Comparison of ENCODE assay signal across 8 cellular contexts in the genomic region with DNA sequence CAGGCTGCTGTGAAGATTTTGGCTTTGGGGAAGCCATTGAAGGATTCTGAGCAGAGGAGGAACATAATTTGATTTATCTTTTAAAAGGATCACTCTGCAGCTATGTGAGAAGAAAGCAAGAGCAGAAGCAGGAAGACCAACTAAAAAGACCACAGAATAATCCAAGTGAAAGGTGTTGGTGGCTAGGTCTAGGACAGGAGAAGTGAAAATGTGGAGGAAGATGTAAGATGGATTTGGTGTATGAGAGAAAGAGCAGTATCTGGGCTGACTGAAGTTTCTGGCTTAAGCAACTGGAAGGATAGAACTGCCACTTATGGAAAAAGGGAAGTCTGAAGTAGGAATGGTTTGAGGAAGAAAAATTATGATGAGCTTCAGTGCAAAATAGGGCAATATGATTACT.
DNase-seq lines count a peak whose midpoint lies in the region; ATAC-seq and TF ChIP-seq lines count a peak whose summit lies in the region.

No MANE protein-coding gene starts in this region.

- H3K27me3 ChIP-seq in suprapubic skin (no peaks in the 10 kb centered on the region), breast epithelium (no peaks in the 10 kb centered on the region)

- peak overlapping the region; percentile 59 to 86 for H3K4me3 Mint-ChIP-seq in activated T-cell treated with anti-CD3 and anti-CD28 coated beads, Interleukin-2, amount 50 U/mL, for 72 hours
- peak overlapping the region; percentile 34 for H3K4me3 Mint-ChIP-seq in activated CD8-positive, alpha-beta T cell treated with anti-CD3 and anti-CD28 coated beads, Interleukin-2, amount 10 ng/mL, durations not matched to agents 7 days and 5 days

- peak overlapping the region; percentile 93 for H3K27ac Mint-ChIP-seq in activated T-cell treated with anti-CD3 and anti-CD28 coated beads, Interleukin-2, amount 50 U/mL, for 72 hours
- H3K27ac Mint-ChIP-seq in activated CD8-positive, alpha-beta T cell treated with anti-CD3 and anti-CD28 coated beads, Interleukin-2, amount 10 ng/mL, durations not matched to agents 7 days and 5 days = peak overlapping the region; percentile 77

- H3K27ac ChIP-seq in suprapubic skin (peak overlapping the region; percentile 42), breast epithelium (peak overlapping the region in 1 of 2 donors; percentile 11)

- TF ChIP-seq POLR2A in suprapubic skin (IDR thresholded peaks at IDR 0.05) (no peak), breast epithelium (IDR thresholded peaks at IDR 0.05) (no peak)

- no peaks in the 10 kb centered on the region for H3K9me3 Mint-ChIP-seq in activated T-cell treated with anti-CD3 and anti-CD28 coated beads, Interleukin-2, amount 50 U/mL, for 72 hours
- no peaks in the 10 kb centered on the region for H3K9me3 Mint-ChIP-seq in activated CD8-positive, alpha-beta T cell treated with anti-CD3 and anti-CD28 coated beads, Interleukin-2, amount 10 ng/mL, durations not matched to agents 7 days and 5 days (ENCODE audit: insufficient read depth)

- H3K27me3 Mint-ChIP-seq in activated T-cell treated with anti-CD3 and anti-CD28 coated beads, Interleukin-2, amount 50 U/mL, for 72 hours (ENCODE audit: low read depth) = no peaks in the 10 kb centered on the region
- H3K27me3 Mint-ChIP-seq in activated CD8-positive, alpha-beta T cell treated with anti-CD3 and anti-CD28 coated beads, Interleukin-2, amount 10 ng/mL, durations not matched to agents 7 days and 5 days (ENCODE audit: low read depth) = no peaks in the 10 kb centered on the region

- H3K4me1 ChIP-seq in suprapubic skin (peaks cover 27% of the 10 kb centered on the region), breast epithelium (no peaks in the 10 kb centered on the region)

- peaks cover 32% of the 10 kb centered on the region for H3K4me1 Mint-ChIP-seq in activated T-cell treated with anti-CD3 and anti-CD28 coated beads, Interleukin-2, amount 50 U/mL, for 72 hours (ENCODE audit: low read depth)
- peaks cover 32% of the 10 kb centered on the region for H3K4me1 Mint-ChIP-seq in activated CD8-positive, alpha-beta T cell treated with anti-CD3 and anti-CD28 coated beads, Interleukin-2, amount 10 ng/mL, durations not matched to agents 7 days and 5 days (ENCODE audit: low read depth)

- ATAC-seq in activated T-cell treated with anti-CD3 and anti-CD28 coated beads, Interleukin-2, amount 50 U/mL, for 72 hours (replicated peaks in 1 of 2) = peak; percentile 27 to 39
- ATAC-seq in HG02981 (IDR thresholded peaks at IDR 0.05; ENCODE audit: unreplicated experiment) (peak; percentile 29), left colon (no peak)
- ATAC-seq in activated CD8-positive, alpha-beta T cell treated with anti-CD3 and anti-CD28 coated beads, Interleukin-2, amount 10 ng/mL, durations not matched to agents 7 days and 5 days = peak; percentile 56

- intact Hi-C loops in left colon (cut with DNase I, micrococcal nuclease) = no loop called here
- intact Hi-C loops in breast epithelium (cut with DNase I; ENCODE audit: low total_unique reads) = no loop called here

- no peak for TF ChIP-seq CTCF in suprapubic skin (IDR thresholded peaks at IDR 0.05)
- no peak for TF ChIP-seq CTCF in breast epithelium (IDR thresholded peaks at IDR 0.05)

- H3K9me3 ChIP-seq in suprapubic skin (no peaks in the 10 kb centered on the region), breast epithelium (peaks cover 0 to 6% of the 10 kb centered on the region in 2 donors)

- POLR2A ChIA-PET in activated CD8-positive, alpha-beta T cell treated with anti-CD3 and anti-CD28 coated beads, Interleukin-2, amount 10 ng/mL, durations not matched to agents 7 days and 5 days (lab: Charles Lee) = interaction anchor here (1.3 kb wide), 1 partner anchor 14 kb away, joined by 3 read pairs; no protein-coding TSS in a partner anchor

- TF ChIP-seq EP300 in suprapubic skin (IDR thresholded peaks at IDR 0.05) = no peak

- CTCF ChIA-PET in activated CD8-positive, alpha-beta T cell treated with anti-CD3 and anti-CD28 coated beads, Interleukin-2, amount 10 ng/mL, durations not matched to agents 7 days and 5 days (lab: Charles Lee) = interaction anchor here (0.6 to 1.4 kb wide), 6 partner anchors 9 to 145 kb away, joined by 3 to 5 read pairs (median 3); no protein-coding TSS in a partner anchor

- H3K4me3 ChIP-seq in suprapubic skin = no peak overlapping the region
- no peak overlapping the region for H3K4me3 ChIP-seq in breast epithelium

- peaks cover 0 to 4% of the 10 kb centered on the region in 2 donors for H3K36me3 Mint-ChIP-seq in activated T-cell treated with anti-CD3 and anti-CD28 coated beads, Interleukin-2, amount 50 U/mL, for 72 hours (ENCODE audit: insufficient read depth in 2 of 2)
- H3K36me3 Mint-ChIP-seq in activated CD8-positive, alpha-beta T cell treated with anti-CD3 and anti-CD28 coated beads, Interleukin-2, amount 10 ng/mL, durations not matched to agents 7 days and 5 days (ENCODE audit: low read depth) = peaks cover 15% of the 10 kb centered on the region

- H3K36me3 ChIP-seq in suprapubic skin (no peaks in the 10 kb centered on the region), breast epithelium (no peaks in the 10 kb centered on the region)

- no peak for DNase-seq in activated T-cell treated with anti-CD3 and anti-CD28 coated beads, Interleukin-2, amount 50 U/mL, for 72 hours
- no peak for DNase-seq in activated T-cell treated with anti-CD3 and anti-CD28 coated beads for 4 hours
- DNase-seq in activated CD8-positive, alpha-beta T cell treated with anti-CD3 and anti-CD28 coated beads, Interleukin-2, amount 10 ng/mL, durations not matched to agents 7 days and 5 days = no peak
- DNase-seq in suprapubic skin (ENCODE audit: low spot score in 2 of 2) = no peak
- no peak for DNase-seq in left colon
- no peak for DNase-seq in NAMALWA (ENCODE audit: low spot score)
- DNase-seq in breast epithelium (ENCODE audit: low spot score in 2 of 2) = no peak
